Comparison of ENCODE assay signal across 28 cellular contexts in genomic region chr4:183557611-183558010, GRCh38.
"Had no signal": no experiment of that assay in that cellular context is flagged by ENCODE, and none has a peak within 500 bp of the region (broad histone marks: within the 10 kb centered on the region; RNA-seq: fewer than 3 reads in every experiment).

No MANE protein-coding gene starts in this region.

- H3K36me3 ChIP-seq: stomach, suprapubic skin, thoracic aorta, thyroid gland, tibial artery, tibial nerve, transverse colon, upper lobe of left lung, upper lobe of right lung, uterus, vagina had no signal

- H3K4me1 Mint-ChIP-seq: stimulated activated memory B cell treated with anti-CD40 and anti-IgM and Interleukin-4, amounts not matched to agents 10 μg/mL and 1 μg/mL and 100 μg/mL, for 72 hours; stimulated activated naive B cell treated with anti-CD40 and anti-IgM and Interleukin-4, amounts not matched to agents 10 μg/mL and 1 μg/mL and 100 μg/mL, for 72 hours had no signal

- DNase-seq: stimulated activated CD4-positive, alpha-beta T cell treated with anti-CD3 and anti-CD28 coated beads, Interleukin-1b, Interleukin-23, amount 100 ng/mL, for 48 hours; stimulated activated CD4-positive, alpha-beta T cell treated with anti-CD3 and anti-CD28 coated beads, Interleukin-2, amount 100 ng/mL, for 24 hours; stimulated activated CD4-positive, alpha-beta T cell treated with anti-CD3 and anti-CD28 coated beads, Interleukin-4, amount 100 ng/mL, for 1 hour; stimulated activated CD4-positive, alpha-beta T cell treated with anti-CD3 and anti-CD28 coated beads, Interleukin-4, amount 100 ng/mL, for 24 hours; stimulated activated CD4-positive, alpha-beta T cell treated with anti-CD3 and anti-CD28 coated beads, Interleukin-4, amount 100 ng/mL, for 4 hours; stimulated activated CD8-positive, alpha-beta memory T cell treated with anti-CD3 and anti-CD28 coated beads, Interleukin-4, amount 100 ng/mL, for 48 hours; stimulated activated naive B cell treated with anti-CD40 and anti-IgM and Interleukin-4, amounts not matched to agents 10 μg/mL and 1 μg/mL and 100 μg/mL, for 72 hours; stimulated activated naive CD4-positive, alpha-beta T cell; stimulated activated naive CD4-positive, alpha-beta T cell treated with Interleukin-2 at 50 U/mL for 16 hours; stomach; substantia nigra; testis; thyroid gland; tibial artery; transverse colon; trophoblast cell; upper lobe of right lung; uterus had no signal

- H3K36me3 Mint-ChIP-seq: stimulated activated memory B cell treated with anti-CD40 and anti-IgM and Interleukin-4, amounts not matched to agents 10 μg/mL and 1 μg/mL and 100 μg/mL, for 72 hours; type B pancreatic cell had no signal

- H3K27ac Mint-ChIP-seq: stimulated activated effector memory CD8-positive, alpha-beta T cell treated with anti-CD3 and anti-CD28 coated beads, Interleukin-12 subunit alpha, Interleukin-12 subunit beta, amount 100 ng/mL, for 72 hours; stimulated activated memory B cell treated with anti-CD40 and anti-IgM and Interleukin-4, amounts not matched to agents 10 μg/mL and 1 μg/mL and 100 μg/mL, for 72 hours; stimulated activated naive B cell treated with anti-CD40 and anti-IgM and Interleukin-4, amounts not matched to agents 10 μg/mL and 1 μg/mL and 100 μg/mL, for 72 hours; stimulated activated naive CD8-positive, alpha-beta T cell treated with anti-CD3 and anti-CD28 coated beads, Interleukin-15, Interleukin-2, amounts not matched to agents 100 ng/mL and 50 ng/mL, for 24 hours; type B pancreatic cell had no signal

- FAIRE-seq: urothelium cell line had no signal

- H3K4me1 ChIP-seq: stomach, testis, tibial artery, tibial nerve, transverse colon, upper lobe of right lung, uterus, vagina had no signal

- H3K27me3 ChIP-seq: stomach, suprapubic skin, testis, thyroid gland, tibial artery, tibial nerve, upper lobe of left lung, uterus, vagina had no signal

- H3K4me3 ChIP-seq: stomach, suprapubic skin, testis, thoracic aorta, thyroid gland, tibial artery, tibial nerve, transverse colon, upper lobe of left lung, upper lobe of right lung, uterus, vagina had no signal

- H3K4me3 Mint-ChIP-seq: stimulated activated effector memory CD8-positive, alpha-beta T cell treated with anti-CD3 and anti-CD28 coated beads, Interleukin-12 subunit alpha, Interleukin-12 subunit beta, amount 100 ng/mL, for 72 hours; stimulated activated memory B cell treated with anti-CD40 and anti-IgM and Interleukin-4, amounts not matched to agents 10 μg/mL and 1 μg/mL and 100 μg/mL, for 72 hours; stimulated activated naive B cell treated with anti-CD40 and anti-IgM and Interleukin-4, amounts not matched to agents 10 μg/mL and 1 μg/mL and 100 μg/mL, for 72 hours; stimulated activated naive CD8-positive, alpha-beta T cell treated with anti-CD3 and anti-CD28 coated beads, Interleukin-15, Interleukin-2, amounts not matched to agents 100 ng/mL and 50 ng/mL, for 24 hours; type B pancreatic cell had no signal

- H3K27ac ChIP-seq: stomach, suprapubic skin, testis, thoracic aorta, thyroid gland, tibial artery, tibial nerve, transverse colon, upper lobe of left lung, upper lobe of right lung, uterus, vagina had no signal

- H3K9me3 ChIP-seq: stomach, suprapubic skin, testis, thoracic aorta, thyroid gland, tibial artery, tibial nerve, transverse colon, upper lobe of left lung, upper lobe of right lung, uterus, vagina had no signal

- ATAC-seq: stimulated activated effector memory CD8-positive, alpha-beta T cell treated with anti-CD3 and anti-CD28 coated beads, Interleukin-12 subunit alpha, Interleukin-12 subunit beta, amount 100 ng/mL, for 72 hours; stimulated activated memory B cell treated with anti-CD40 and anti-IgM and Interleukin-4, amounts not matched to agents 10 μg/mL and 1 μg/mL and 100 μg/mL, for 72 hours; stimulated activated naive B cell treated with anti-CD40 and anti-IgM and Interleukin-4, amounts not matched to agents 10 μg/mL and 1 μg/mL and 100 μg/mL, for 72 hours; upper lobe of right lung had no signal

- H3K27me3 Mint-ChIP-seq: stimulated activated naive CD8-positive, alpha-beta T cell treated with anti-CD3 and anti-CD28 coated beads, Interleukin-15, Interleukin-2, amounts not matched to agents 100 ng/mL and 50 ng/mL, for 24 hours had no signal

- H3K9me3 Mint-ChIP-seq: type B pancreatic cell had no signal
